In genomic region chr15:67833504-67834248, GRCh38 we compare ENCODE assay signal across 9 cellular contexts. TPM values are rescaled to one million over a fixed set of nuclear protein-coding genes. Genes with fewer than 3 reads are reported as not detected.
DNase-seq lines count a peak whose midpoint lies in the region; TF ChIP-seq lines count a peak whose summit lies in the region.
"Had no signal": no experiment of that assay in that cellular context is flagged by ENCODE, and none has a peak within 500 bp of the region (broad histone marks: within the 10 kb centered on the region; RNA-seq: fewer than 3 reads in every experiment).

No MANE protein-coding gene starts in this region.

- H3K36me3 Mint-ChIP-seq in HFFc6 (ENCODE audit: low read depth), result no peaks in the 10 kb centered on the region

- peak; percentile 67 for TF ChIP-seq CTCF in BJ (IDR thresholded peaks at IDR 0.05; ENCODE audit: insufficient read depth, low read depth, low read length)
- peak; percentile 79 for TF ChIP-seq CTCF in HFFc6 (IDR thresholded peaks at IDR 0.05)
- peak; percentile 45 for TF ChIP-seq CTCF in WI38 (IDR thresholded peaks at IDR 0.05; ENCODE audit: low read depth, low read length)
- TF ChIP-seq CTCF in fibroblast of the aortic adventitia (IDR thresholded peaks at IDR 0.05; ENCODE audit: insufficient read depth, low read length), result peak; percentile 57

- intact Hi-C loops in posterior vena cava (cut with DNase I), result loop anchor here in 1 of 2 donors (10.0 kb wide), 1 partner anchor 339 kb away; no protein-coding TSS in a partner anchor

- no peak overlapping the region for H3K27ac Mint-ChIP-seq in HFFc6

- H3K27me3 Mint-ChIP-seq in HFFc6 (ENCODE audit: insufficient read depth), result peaks cover 48% of the 10 kb centered on the region

- H3K27me3 ChIP-seq in BJ (ENCODE audit: control insufficient read depth, insufficient read depth, low read length), result peaks cover 66% of the 10 kb centered on the region

- POLR2A ChIA-PET in BJ (lab: Charles Lee), result no interaction called here

- H3K4me1 Mint-ChIP-seq in HFFc6 (ENCODE audit: low read depth), result peaks cover 27% of the 10 kb centered on the region

- CTCF ChIA-PET in BJ (lab: Yijun Ruan, JAX), result interaction anchor here (0.7 to 3.2 kb wide), 3 partner anchors 376 to 887 kb away, joined by 3 to 20 read pairs (median 3); no protein-coding TSS in a partner anchor

- no peak overlapping the region for H3K4me3 ChIP-seq in BJ (ENCODE audit: low read depth, low read length)
- peak overlapping the region; percentile 32 for H3K4me3 ChIP-seq in WI38 (ENCODE audit: low read depth, low read length)
- no peak overlapping the region for H3K4me3 ChIP-seq in fibroblast of the aortic adventitia (ENCODE audit: low read depth, low read length)

- H3K9me3 Mint-ChIP-seq in HFFc6, result no peaks in the 10 kb centered on the region

- H3K4me3 Mint-ChIP-seq in HFFc6, result peak overlapping the region; percentile 82

- no peaks in the 10 kb centered on the region for H3K36me3 ChIP-seq in BJ (ENCODE audit: control insufficient read depth, insufficient read depth, low read length)

- DNase-seq in BJ (ENCODE audit: low read depth) (no peak), HFFc6 (no peak), fibroblast of the aortic adventitia (ENCODE audit: low read depth) (no peak), posterior vena cava (ENCODE audit: low spot score) (peak; percentile 81), NCI-H446 (lab: John Stamatoyannopoulos, UW) (no peak), NCI-H128 (lab: John Stamatoyannopoulos, UW; ENCODE audit: unreplicated experiment) (no peak), RKO (ENCODE audit: low spot score) (no peak)

RNA-seq across cellular contexts. Expression of gene RNU6-1, which starts 6.2 kb away (rescaled TPM):
- polyA plus RNA-seq in BJ (2011; rRNA removed), result not detected in 2 replicates
- not detected in 2 replicates for polyA minus RNA-seq in BJ (2011; rRNA and poly(A)+ RNA removed)
- not detected for total RNA-seq in HFFc6 (2021; fragmentation: NEBNext Ultra II Directional; extraction: Animal tissue kit (Norgen Biotek cat#: 25700))
- not detected in 2 replicates for total RNA-seq in fibroblast of the aortic adventitia (ENCODE audit: low replicate concordance)
- not detected for total RNA-seq in posterior vena cava
- total RNA-seq: lower leg skin had no signal

RNA-seq across cellular contexts. Expression of gene SKOR1, which starts 8.4 kb away (rescaled TPM):
- 0.02 TPM in 1 of 2 replicates, not detected in the other for polyA plus RNA-seq in BJ (2011; rRNA removed)
- 0.14 TPM in 1 of 2 replicates, not detected in the other for polyA minus RNA-seq in BJ (2011; rRNA and poly(A)+ RNA removed)
- under 1 TPM in 5 of 6 experiments, not detected in 1; 0.05 to 0.13 (median 0.09) TPM for total RNA-seq in HFFc6 (2021; fragmentation: NEBNext Ultra II Directional; extraction: Animal tissue kit (Norgen Biotek cat#: 25700))
- 0.08 and 0.09 TPM in 2 replicates for total RNA-seq in fibroblast of the aortic adventitia (ENCODE audit: low replicate concordance)
- total RNA-seq in posterior vena cava, result under 1 TPM; 0.51 to 0.76 TPM
